27 cellular contexts compared by ENCODE assay signal in the genomic region with DNA sequence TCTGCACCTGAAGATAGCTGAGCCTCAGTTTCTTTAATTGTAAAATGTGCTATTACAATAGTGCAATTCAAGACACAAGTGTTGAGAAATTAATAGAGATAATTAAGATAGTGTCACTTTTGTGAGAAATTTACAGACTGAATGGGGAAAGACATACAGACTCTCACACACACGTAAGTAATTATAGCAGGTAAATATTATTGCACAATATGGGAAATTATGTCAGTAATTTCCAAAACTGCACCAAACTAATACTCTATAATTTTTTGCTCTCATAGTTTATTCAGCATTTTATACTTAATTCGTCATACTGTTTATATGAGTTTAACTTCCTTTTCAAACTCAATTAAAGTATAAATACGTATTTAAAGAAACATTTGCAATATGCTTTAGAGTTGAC.
"Had no signal": no experiment of that assay in that cellular context is flagged by ENCODE, and none has a peak within 500 bp of the region (broad histone marks: within the 10 kb centered on the region; RNA-seq: fewer than 3 reads in every experiment).

No MANE protein-coding gene starts in this region.

- FAIRE-seq: urothelium cell line had no signal

- H3K4me1 ChIP-seq: stomach, suprapubic skin, testis, thyroid gland, tibial artery, tibial nerve, transverse colon, upper lobe of left lung, upper lobe of right lung, uterus, vagina had no signal

- H3K36me3 ChIP-seq: stomach, suprapubic skin, thoracic aorta, thyroid gland, tibial artery, tibial nerve, transverse colon, upper lobe of left lung, upper lobe of right lung, uterus, vagina had no signal

- DNase-seq: stimulated activated CD4-positive, alpha-beta T cell treated with anti-CD3 and anti-CD28 coated beads, Interleukin-2, amount 100 ng/mL, for 48 hours; stimulated activated CD4-positive, alpha-beta T cell treated with anti-CD3 and anti-CD28 coated beads, Interleukin-4, amount 100 ng/mL, for 1 hour; stimulated activated CD4-positive, alpha-beta T cell treated with anti-CD3 and anti-CD28 coated beads, Interleukin-4, amount 100 ng/mL, for 24 hours; stimulated activated CD4-positive, alpha-beta T cell treated with anti-CD3 and anti-CD28 coated beads, Interleukin-4, amount 100 ng/mL, for 4 hours; stimulated activated CD8-positive, alpha-beta memory T cell treated with anti-CD3 and anti-CD28 coated beads, Interleukin-4, amount 100 ng/mL, for 48 hours; stimulated activated naive B cell treated with anti-CD40 and anti-IgM and Interleukin-4, amounts not matched to agents 10 μg/mL and 1 μg/mL and 100 μg/mL, for 72 hours; stimulated activated naive CD4-positive, alpha-beta T cell; stimulated activated naive CD4-positive, alpha-beta T cell treated with Interleukin-2 at 50 U/mL for 16 hours; stimulated activated naive CD8-positive, alpha-beta T cell treated with anti-CD3 and anti-CD28 coated beads, Interleukin-15, amount 100 ng/mL, for 72 hours; stimulated activated naive CD8-positive, alpha-beta T cell treated with anti-CD3 and anti-CD28 coated beads, Interleukin-15, Interleukin-2, amounts not matched to agents 100 U/mL and 50 U/mL, for 24 hours; stomach; substantia nigra; testis; thyroid gland; tibial artery; transverse colon; trophoblast cell; upper lobe of left lung; upper lobe of right lung; uterus had no signal

- H3K9me3 ChIP-seq: stomach, suprapubic skin, testis, thoracic aorta, thyroid gland, tibial artery, tibial nerve, transverse colon, upper lobe of left lung, upper lobe of right lung, uterus, vagina had no signal

- ATAC-seq: stimulated activated effector memory CD8-positive, alpha-beta T cell treated with anti-CD3 and anti-CD28 coated beads, Interleukin-12 subunit alpha, Interleukin-12 subunit beta, amount 100 ng/mL, for 72 hours; stimulated activated memory B cell treated with anti-CD40 and anti-IgM and Interleukin-4, amounts not matched to agents 10 μg/mL and 1 μg/mL and 100 μg/mL, for 72 hours; stimulated activated naive B cell treated with anti-CD40 and anti-IgM and Interleukin-4, amounts not matched to agents 10 μg/mL and 1 μg/mL and 100 μg/mL, for 72 hours; stimulated activated naive CD8-positive, alpha-beta T cell treated with anti-CD3 and anti-CD28 coated beads, Interleukin-15, amount 100 ng/mL, for 72 hours; stimulated activated naive CD8-positive, alpha-beta T cell treated with anti-CD3 and anti-CD28 coated beads, Interleukin-15, Interleukin-2, amounts not matched to agents 100 U/mL and 50 U/mL, for 24 hours; upper lobe of right lung had no signal

- H3K27ac ChIP-seq: stomach, suprapubic skin, testis, thoracic aorta, thyroid gland, tibial artery, tibial nerve, transverse colon, upper lobe of left lung, upper lobe of right lung, uterus, vagina had no signal

- H3K27me3 ChIP-seq: stomach, suprapubic skin, testis, thyroid gland, tibial artery, tibial nerve, transverse colon, upper lobe of left lung, upper lobe of right lung, uterus, vagina had no signal

- H3K4me3 ChIP-seq: stomach, suprapubic skin, testis, thoracic aorta, thyroid gland, tibial artery, tibial nerve, transverse colon, upper lobe of left lung, upper lobe of right lung, uterus, vagina had no signal
